18 cellular contexts compared by ENCODE assay signal in genomic region chr9:3500044-3500443, GRCh38. TPM values are rescaled to one million over a fixed set of nuclear protein-coding genes. Genes with fewer than 3 reads are reported as not detected.
DNase-seq lines count a peak whose midpoint lies in the region; ATAC-seq and TF ChIP-seq lines count a peak whose summit lies in the region.
"Had no signal": no experiment of that assay in that cellular context is flagged by ENCODE, and none has a peak within 500 bp of the region (broad histone marks: within the 10 kb centered on the region; RNA-seq: fewer than 3 reads in every experiment).

No MANE protein-coding gene starts in this region.

- no peaks in the 10 kb centered on the region for H3K9me3 ChIP-seq in CD4-positive, CD25-positive, alpha-beta regulatory T cell (ENCODE audit: control insufficient read depth in 2 of 2, low read length in 2 of 2)
- H3K9me3 ChIP-seq in OCI-LY1 (ENCODE audit: low read length) (no peaks in the 10 kb centered on the region), mesodermal cell (ENCODE audit: control insufficient read depth, low read length) (no peaks in the 10 kb centered on the region), testis (no peaks in the 10 kb centered on the region)
- H3K9me3 ChIP-seq: left lung, stomach had no signal

- peak overlapping the region in 2 of 3 donors; percentile 2 to 9 for H3K27ac Mint-ChIP-seq in CD4-positive, CD25-positive, alpha-beta regulatory T cell
- no peak overlapping the region for H3K27ac Mint-ChIP-seq in osteocyte (ENCODE audit: unreplicated experiment)
- H3K27ac Mint-ChIP-seq: activated naive CD8-positive, alpha-beta T cell; activated T-cell treated with anti-CD3 and anti-CD28 coated beads, Interleukin-2, amount 50 U/mL, for 24 hours had no signal

- no peak for DNase-seq in CD4-positive, CD25-positive, alpha-beta regulatory T cell
- DNase-seq in testis (no peak), osteocyte (ENCODE audit: extremely low spot score, unreplicated experiment) (no peak), NCI-H2227 (lab: John Stamatoyannopoulos, UW; ENCODE audit: unreplicated experiment) (no peak)
- DNase-seq: activated CD4-positive, alpha-beta T cell treated with anti-CD3 and anti-CD28 coated beads, Interleukin-2, amount 50 U/mL, for 48 hours; activated T-cell treated with anti-CD3 and anti-CD28 coated beads, Interleukin-2, amount 50 U/mL, for 24 hours; DND-41; erythroblast; Kasumi-1; left lung; NCI-H748 treated with DMSO at 0.1 percent for 48 hours; occipital lobe; stomach had no signal

- intact Hi-C loops in testis (cut with DNase I; ENCODE audit: low total_unique reads), result no loop called here

- H3K27ac ChIP-seq in CD4-positive, CD25-positive, alpha-beta regulatory T cell (ENCODE audit: insufficient read depth, low read length, poor library complexity, severe bottlenecking), result no peak overlapping the region
- H3K27ac ChIP-seq in OCI-LY1 (ENCODE audit: low read depth, low read length, poor library complexity, severe bottlenecking) (peak overlapping the region; percentile 55), mesodermal cell (ENCODE audit: low read depth, low read length, severe bottlenecking) (peak overlapping the region; percentile 41), testis (no peak overlapping the region)
- H3K27ac ChIP-seq: left lung, stomach had no signal

- TF ChIP-seq CTCF in OCI-LY1 (IDR thresholded peaks at IDR 0.05; ENCODE audit: low read length) (no peak), testis (IDR thresholded peaks at IDR 0.05) (no peak), osteocyte (IDR thresholded peaks at IDR 0.05) (no peak)

- no peaks in the 10 kb centered on the region for H3K36me3 ChIP-seq in CD4-positive, CD25-positive, alpha-beta regulatory T cell (ENCODE audit: control insufficient read depth, insufficient read depth, low read length)
- H3K36me3 ChIP-seq in OCI-LY1 (ENCODE audit: insufficient read depth, low read length) (0 out of 2 replicates have a peak, but pooled peaks cover 4% of the 10 kb centered on the region), mesodermal cell (ENCODE audit: control insufficient read depth, insufficient read depth, low read length) (no peaks in the 10 kb centered on the region), testis (ENCODE audit: low read depth, missing control alignments) (no peaks in the 10 kb centered on the region)
- H3K36me3 ChIP-seq: left lung, stomach had no signal

- peak overlapping the region; percentile 7; the same call in 1 of the 2 replicates for H3K9ac ChIP-seq in OCI-LY1 (ENCODE audit: low read length)

- whole genome bisulfite sequencing in mesodermal cell (ENCODE audit: insufficient coverage in 2 of 2), 2 experiments, result 91 to 100% methylated on average over 1 to 3 of the region's 4 CpGs
- 82 to 92% methylated on average over 4 of the region's 4 CpGs for WGBS in testis, 2 donors

- H3F3A ChIP-seq in OCI-LY1 (ENCODE audit: insufficient read depth, low read length), result no peaks in the 10 kb centered on the region

- no peak for ATAC-seq in CD4-positive, CD25-positive, alpha-beta regulatory T cell (ENCODE audit: low read depth in 2 of 2)
- peak; percentile 57 for ATAC-seq in GM18868 (IDR thresholded peaks at IDR 0.05; ENCODE audit: unreplicated experiment)
- ATAC-seq: left lung, Panc1 had no signal

- no peak overlapping the region for H3K4me3 Mint-ChIP-seq in CD4-positive, CD25-positive, alpha-beta regulatory T cell
- H3K4me3 Mint-ChIP-seq in osteocyte (ENCODE audit: unreplicated experiment), result no peak overlapping the region
- H3K4me3 Mint-ChIP-seq: activated naive CD8-positive, alpha-beta T cell; activated T-cell treated with anti-CD3 and anti-CD28 coated beads, Interleukin-2, amount 50 U/mL, for 24 hours had no signal

- H3K79me2 ChIP-seq in OCI-LY1 (ENCODE audit: insufficient read depth, low read length), result peaks cover 4% of the 10 kb centered on the region; the same call in 1 of the 2 replicates

- H3K4me3 ChIP-seq in CD4-positive, CD25-positive, alpha-beta regulatory T cell (ENCODE audit: low read depth, low read length), result no peak overlapping the region
- H3K4me3 ChIP-seq in OCI-LY1 (ENCODE audit: low read depth, low read length, poor library complexity, severe bottlenecking) (peak overlapping the region; percentile 15), mesodermal cell (ENCODE audit: extremely low read depth, insufficient read depth, low read length, poor library complexity, severe bottlenecking) (no peak overlapping the region), testis (no peak overlapping the region)
- H3K4me3 ChIP-seq: left lung, stomach had no signal

- H3K36me3 Mint-ChIP-seq in CD4-positive, CD25-positive, alpha-beta regulatory T cell, result peaks cover 5% of the 10 kb centered on the region
- H3K36me3 Mint-ChIP-seq in osteocyte (ENCODE audit: unreplicated experiment), result no peaks in the 10 kb centered on the region

- no peaks in the 10 kb centered on the region for H3K27me3 ChIP-seq in CD4-positive, CD25-positive, alpha-beta regulatory T cell (ENCODE audit: control insufficient read depth, insufficient read depth, low read length)
- no peaks in the 10 kb centered on the region for H3K27me3 ChIP-seq in OCI-LY1 (ENCODE audit: insufficient read depth, low read length)
- no peaks in the 10 kb centered on the region for H3K27me3 ChIP-seq in testis
- H3K27me3 ChIP-seq: left lung, stomach had no signal

- TF ChIP-seq POLR2A in testis (IDR thresholded peaks at IDR 0.05), result no peak

- no peaks in the 10 kb centered on the region for H3K9me3 Mint-ChIP-seq in CD4-positive, CD25-positive, alpha-beta regulatory T cell
- no peaks in the 10 kb centered on the region for H3K9me3 Mint-ChIP-seq in osteocyte (ENCODE audit: unreplicated experiment)
- H3K9me3 Mint-ChIP-seq: activated T-cell treated with anti-CD3 and anti-CD28 coated beads, Interleukin-2, amount 50 U/mL, for 24 hours had no signal

- no peaks in the 10 kb centered on the region for H4K20me1 ChIP-seq in OCI-LY1 (ENCODE audit: insufficient read depth, low read length)

- no peak overlapping the region for H2AFZ ChIP-seq in OCI-LY1 (ENCODE audit: low read length)

- peaks cover 18 to 26% (median 22%) of the 10 kb centered on the region in 4 donors for H3K4me1 Mint-ChIP-seq in CD4-positive, CD25-positive, alpha-beta regulatory T cell
- peaks cover 39% of the 10 kb centered on the region for H3K4me1 Mint-ChIP-seq in osteocyte (ENCODE audit: unreplicated experiment)

- no peaks in the 10 kb centered on the region for H3K9me2 ChIP-seq in OCI-LY1 (ENCODE audit: low read depth, low read length)

- peak overlapping the region; percentile 33 for H3K4me2 ChIP-seq in OCI-LY1 (ENCODE audit: low read length)

- H3K4me1 ChIP-seq in CD4-positive, CD25-positive, alpha-beta regulatory T cell (ENCODE audit: control insufficient read depth, insufficient read depth, low read length, poor library complexity, severe bottlenecking), result no peaks in the 10 kb centered on the region
- peaks cover 30% of the 10 kb centered on the region for H3K4me1 ChIP-seq in OCI-LY1 (ENCODE audit: insufficient read depth, low read length, severe bottlenecking)
- H3K4me1 ChIP-seq in mesodermal cell (ENCODE audit: control insufficient read depth, insufficient read depth, low read length, poor library complexity, severe bottlenecking), result no peaks in the 10 kb centered on the region
- no peaks in the 10 kb centered on the region for H3K4me1 ChIP-seq in testis
- H3K4me1 ChIP-seq: left lung had no signal

- H3K27me3 Mint-ChIP-seq in CD4-positive, CD25-positive, alpha-beta regulatory T cell, result no peaks in the 10 kb centered on the region
- no peaks in the 10 kb centered on the region for H3K27me3 Mint-ChIP-seq in osteocyte (ENCODE audit: unreplicated experiment)
- H3K27me3 Mint-ChIP-seq: activated naive CD8-positive, alpha-beta T cell; activated T-cell treated with anti-CD3 and anti-CD28 coated beads, Interleukin-2, amount 50 U/mL, for 24 hours had no signal

RNA-seq across cellular contexts. Expression of gene RFX3, which starts 25.8 kb away (rescaled TPM):
- total RNA-seq in CD4-positive, CD25-positive, alpha-beta regulatory T cell, result 40.4 TPM
- polyA plus RNA-seq in CD4-positive, CD25-positive, alpha-beta regulatory T cell, result 1 to 10 TPM; 6.7 to 9.8 (median 7.3) TPM
- 16.4 TPM for polyA plus RNA-seq in mesodermal cell (2013, experiment 1 of 2)
- 14.6 TPM for polyA plus RNA-seq in mesodermal cell (2013, experiment 2 of 2)
- total RNA-seq in testis (10 to 100 TPM; 29.7 to 30.7 TPM), osteocyte (9.4 and 10.0 TPM in 2 replicates)
- 45.3 TPM for polyA plus RNA-seq in testis (ENCODE audit: insufficient read depth, low read depth, low replicate concordance)

Comparison
In these comparisons a context has a peak if more than half of its experiments do, and no peak if none do; other contexts are left out.
1. H3K27ac ChIP-seq: peak in OCI-LY1 (single experiment) and mesodermal cell (single experiment); none in CD4-positive, CD25-positive, alpha-beta regulatory T cell (single experiment) and testis (0 of 2).